8 cellular contexts compared by ENCODE assay signal in the genomic region with DNA sequence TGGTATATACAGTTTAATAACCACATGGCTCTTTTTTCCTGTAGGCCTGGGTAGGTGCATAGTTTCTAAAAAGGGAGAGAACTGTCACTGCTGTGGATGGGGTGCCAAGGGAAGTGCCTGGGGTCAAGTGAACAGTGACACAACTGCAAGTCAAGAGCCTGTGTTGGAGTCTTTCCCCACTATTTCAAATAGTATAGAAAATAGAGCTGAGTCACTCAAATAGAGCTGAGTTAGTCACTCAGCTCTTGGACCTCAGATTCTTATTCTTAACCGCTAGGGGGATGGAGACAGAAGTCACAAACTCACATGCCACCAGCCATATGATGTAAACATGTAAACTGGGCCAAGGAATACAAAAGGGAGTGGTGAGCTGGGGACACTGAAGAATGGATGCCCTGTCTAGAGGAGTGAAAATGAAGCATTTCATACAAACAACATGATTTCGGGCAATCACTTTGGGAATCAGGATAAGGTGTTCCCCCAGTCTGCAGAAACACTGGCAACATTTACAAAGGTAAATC. TPM values are rescaled to one million over a fixed set of nuclear protein-coding genes. Genes with fewer than 3 reads are reported as not detected.
DNase-seq lines count a peak whose midpoint lies in the region; ATAC-seq and TF ChIP-seq lines count a peak whose summit lies in the region.

No MANE protein-coding gene starts in this region.

- peaks cover 4% of the 10 kb centered on the region; the same call in 1 of the 2 replicates for H3F3A ChIP-seq in Loucy (ENCODE audit: low read depth)

- in situ Hi-C loops in ACHN (cut with HindIII; ENCODE audit: low pct_ligation_motif_present, low pct_unique_long_range_greater_than_20kb, low sequenced_read_pairs): no loop called here

- H3K4me1 ChIP-seq in Loucy (ENCODE audit: insufficient read depth, low read length, poor library complexity, severe bottlenecking): peaks cover 20% of the 10 kb centered on the region

- H3K36me3 ChIP-seq in Loucy (ENCODE audit: insufficient read depth, low read length): no peaks in the 10 kb centered on the region

- no peaks in the 10 kb centered on the region for H4K20me1 ChIP-seq in Loucy (ENCODE audit: insufficient read depth, low read length, poor library complexity, severe bottlenecking)

- H3K9me2 ChIP-seq in Loucy (replicated peaks; ENCODE audit: low read depth, low read length): no peaks in the 10 kb centered on the region

- peaks cover 8% of the 10 kb centered on the region for H3K79me2 ChIP-seq in Loucy (ENCODE audit: insufficient read depth, low read length)

- H3K9ac ChIP-seq in Loucy (ENCODE audit: low read depth, low read length, poor library complexity, severe bottlenecking): no peak overlapping the region

- H3K27me3 ChIP-seq in Loucy (ENCODE audit: insufficient read depth, low read length, poor library complexity, severe bottlenecking): no peaks in the 10 kb centered on the region

- H3K4me3 ChIP-seq in Loucy (ENCODE audit: low read length, poor library complexity, severe bottlenecking): no peak overlapping the region
- no peak overlapping the region for H3K4me3 ChIP-seq in fibroblast of villous mesenchyme (ENCODE audit: low read depth, low read length)

- ATAC-seq in HG03442 (IDR thresholded peaks at IDR 0.05; ENCODE audit: unreplicated experiment): no peak

- H2AFZ ChIP-seq in Loucy (ENCODE audit: low read length): no peak overlapping the region

- DNase-seq in ACHN (peak; percentile 73), GM04503 (ENCODE audit: low read depth) (peak; percentile 69), UCSD-AML1 (lab: John Stamatoyannopoulos, UW; ENCODE audit: unreplicated experiment) (peak; percentile 26), fibroblast of villous mesenchyme (ENCODE audit: low read depth) (peak; percentile 78), renal cortical epithelial cell (ENCODE audit: low read depth) (peak; percentile 80), NCI-H2196 (lab: John Stamatoyannopoulos, UW; ENCODE audit: unreplicated experiment) (no peak)

- no peaks in the 10 kb centered on the region for H3K9me3 ChIP-seq in Loucy (ENCODE audit: insufficient read depth, low read depth, low read length)

- TF ChIP-seq CTCF in Loucy (conservative IDR thresholded peaks at IDR 0.05; ENCODE audit: low read length) (peak; percentile 77), fibroblast of villous mesenchyme (IDR thresholded peaks at IDR 0.05; ENCODE audit: insufficient read depth, low read depth, low read length) (peak; percentile 58)

- no peak overlapping the region for H3K4me2 ChIP-seq in Loucy (ENCODE audit: low read depth, low read length, poor library complexity, severe bottlenecking)

RNA-seq across cellular contexts. Expression of a gene that starts 2.1 kb away (rescaled TPM):
- total RNA-seq in fibroblast of villous mesenchyme (7.4 and 12.1 TPM in 2 replicates), renal cortical epithelial cell (29.0 and 35.8 TPM in 2 replicates)

RNA-seq across cellular contexts. Expression of a gene that starts 30.5 kb away (rescaled TPM):
- 96.3 and 122 TPM in 2 replicates for total RNA-seq in fibroblast of villous mesenchyme
- 113 and 137 TPM in 2 replicates for total RNA-seq in renal cortical epithelial cell
